In genomic region chr14:35121026-35121886, GRCh38 we compare ENCODE assay signal across 8 cellular contexts. TPM values are rescaled to one million over a fixed set of nuclear protein-coding genes. Genes with fewer than 3 reads are reported as not detected.
DNase-seq lines count a peak whose midpoint lies in the region; ATAC-seq, FAIRE-seq and TF ChIP-seq lines count a peak whose summit lies in the region.

No MANE protein-coding gene starts in this region.

- no peaks in the 10 kb centered on the region for H3K9me2 ChIP-seq in SU-DHL-6 (replicated peaks; ENCODE audit: insufficient read depth, low read length)
- no peaks in the 10 kb centered on the region for H3K9me2 ChIP-seq in neural cell (ENCODE audit: insufficient read depth, low read length)

- no peak for TF ChIP-seq RAD21 in neural cell (conservative IDR thresholded peaks at IDR 0.05)

- H4K20me1 ChIP-seq in SU-DHL-6 (ENCODE audit: low read depth, low read length) (no peaks in the 10 kb centered on the region), endothelial cell of umbilical vein (replicated peaks; ENCODE audit: control insufficient read depth, extremely low read depth, insufficient read depth, low read length) (no peaks in the 10 kb centered on the region), neural cell (ENCODE audit: insufficient read depth) (no peaks in the 10 kb centered on the region)

- no peak for TF ChIP-seq POLR2A in endothelial cell of umbilical vein (IDR thresholded peaks at IDR 0.05; ENCODE audit: low read depth, low read length)

- H3K4me2 ChIP-seq in SU-DHL-6 (ENCODE audit: low read depth, low read length, poor library complexity, severe bottlenecking) (peak overlapping the region; percentile 68), endothelial cell of umbilical vein (ENCODE audit: insufficient read depth, low read length) (peak overlapping the region; percentile 84), neural cell (ENCODE audit: low read length) (peak overlapping the region; percentile 86)

- TF ChIP-seq EP300 in neural cell (conservative IDR thresholded peaks at IDR 0.05; ENCODE audit: poor library complexity, severe bottlenecking) = no peak

- H2AFZ ChIP-seq in SU-DHL-6 (ENCODE audit: low read depth, low read length, severe bottlenecking) (peak overlapping the region; percentile 80), endothelial cell of umbilical vein (ENCODE audit: low read depth, low read length) (peak overlapping the region; percentile 75), neural cell (ENCODE audit: low read depth, low read length) (peak overlapping the region; percentile 90)

- CTCF ChIA-PET in endothelial cell of umbilical vein (lab: Charles Lee) = interaction anchor here (0.5 to 0.8 kb wide), 2 partner anchors 282 to 378 kb away, joined by 3 to 7 read pairs; no protein-coding TSS in a partner anchor

- H3K27ac ChIP-seq in SU-DHL-6 (ENCODE audit: low read depth, low read length) = peak overlapping the region; percentile 89
- H3K27ac ChIP-seq in endothelial cell of umbilical vein (ENCODE audit: insufficient read depth, low read depth, low read length) = peak overlapping the region; percentile 91
- H3K27ac ChIP-seq in neural cell (ENCODE audit: low read length) = peak overlapping the region; percentile 85

- dilution Hi-C loops in endothelial cell of umbilical vein (cut with MboI; ENCODE audit: extremely low pct_ligation_motif_present, low sequenced_read_pairs) = no loop called here

- no peaks in the 10 kb centered on the region for H3K9me1 ChIP-seq in endothelial cell of umbilical vein (replicated peaks; ENCODE audit: control insufficient read depth, extremely low read depth, insufficient read depth, low read length)

- H3K4me1 ChIP-seq in endothelial cell of umbilical vein (ENCODE audit: control insufficient read depth, extremely low read depth, insufficient read depth, low read length) = peaks cover 15% of the 10 kb centered on the region

- intact Hi-C loops in endothelial cell of umbilical vein (cut with micrococcal nuclease) = loop anchor here (1.0 to 5.0 kb wide), 3 partner anchors 75 to 494 kb away; partner anchors contain the start of genes FAM177A1 and PSMA6

- H3F3A ChIP-seq in SU-DHL-6 (ENCODE audit: insufficient read depth) (peaks cover 10% of the 10 kb centered on the region), neural cell (ENCODE audit: insufficient read depth, low read length, poor library complexity, severe bottlenecking) (no peaks in the 10 kb centered on the region)

- H3K79me2 ChIP-seq in SU-DHL-6 (ENCODE audit: insufficient read depth, low read length) = peaks cover 67% of the 10 kb centered on the region
- peaks cover 23% of the 10 kb centered on the region for H3K79me2 ChIP-seq in endothelial cell of umbilical vein (ENCODE audit: control insufficient read depth, insufficient read depth, low read length)
- peaks cover 25% of the 10 kb centered on the region for H3K79me2 ChIP-seq in neural cell (replicated peaks; ENCODE audit: insufficient read depth, low read length)

- H3K9me3 ChIP-seq in SU-DHL-6 (ENCODE audit: insufficient read depth, low read length) (no peaks in the 10 kb centered on the region), endothelial cell of umbilical vein (replicated peaks; ENCODE audit: control insufficient read depth, insufficient read depth, low read length) (no peaks in the 10 kb centered on the region), neural cell (ENCODE audit: low read length) (no peaks in the 10 kb centered on the region)

- FAIRE-seq in endothelial cell of umbilical vein (lab: Jason Lieb, UNC) = peak; percentile 89

- BruUV-seq in endothelial cell of umbilical vein (replicated peaks; lab: Mats Ljungman, UMichigan) = TSS peak; percentile 42

- TF ChIP-seq CTCF in AG09309 (IDR thresholded peaks at IDR 0.05; ENCODE audit: control insufficient read depth, insufficient read depth, low read depth, low read length, missing control alignments) (no peak), SU-DHL-6 (IDR thresholded peaks at IDR 0.05; ENCODE audit: insufficient read depth, low read length, poor library complexity, severe bottlenecking) (no peak), endothelial cell of umbilical vein (IDR thresholded peaks at IDR 0.05; ENCODE audit: extremely low read depth in 1 of 2, insufficient read depth in 1 of 2, low read depth in 1 of 2, low read length in 2 of 2) (no peak), neural cell (IDR thresholded peaks at IDR 0.05; ENCODE audit: poor library complexity, severe bottlenecking) (no peak)

- ATAC-seq in GM21528 (IDR thresholded peaks at IDR 0.05; ENCODE audit: low FRiP score, unreplicated experiment) = peak; percentile 2
- no peak for ATAC-seq in HG03135 (IDR thresholded peaks at IDR 0.05; ENCODE audit: unreplicated experiment)

- H3K27me3 ChIP-seq in SU-DHL-6 (ENCODE audit: low read length) (no peaks in the 10 kb centered on the region), endothelial cell of umbilical vein (ENCODE audit: control insufficient read depth in 2 of 2, insufficient read depth in 2 of 2, low read length in 2 of 2) (no peaks in the 10 kb centered on the region), neural cell (ENCODE audit: insufficient read depth, low read depth, low read length) (no peaks in the 10 kb centered on the region)

- POLR2A ChIA-PET in endothelial cell of umbilical vein (lab: Charles Lee) = interaction anchor here (0.5 to 1.4 kb wide), 4 partner anchors 171 to 283 kb away, joined by 3 to 5 read pairs (median 4); partner anchors contain the start of genes BAZ1A and PSMA6

- H3K9ac ChIP-seq in SU-DHL-6 (ENCODE audit: low read length) = peak overlapping the region; percentile 87
- peak overlapping the region; percentile 92 for H3K9ac ChIP-seq in endothelial cell of umbilical vein (replicated peaks; ENCODE audit: extremely low read depth, insufficient read depth, low read length)
- peak overlapping the region; percentile 76 for H3K9ac ChIP-seq in neural cell (ENCODE audit: low read length)

- H3K4me3 ChIP-seq in AG09309 (ENCODE audit: control insufficient read depth, low read depth, low read length) (peak overlapping the region; percentile 95), SU-DHL-6 (ENCODE audit: insufficient read depth, low read length, poor library complexity, severe bottlenecking) (peak overlapping the region; percentile 83), endothelial cell of umbilical vein (replicated peaks in 1 of 3; ENCODE audit: insufficient read depth in 1 of 3, low read depth in 1 of 3, low read length in 3 of 3) (peak overlapping the region; percentile 81 to 96 (median 88)), neural cell (ENCODE audit: low read length) (peak overlapping the region; percentile 81)

- H3K36me3 ChIP-seq in SU-DHL-6 (ENCODE audit: low read length) (no peaks in the 10 kb centered on the region; the same call in 1 of the 2 replicates), endothelial cell of umbilical vein (ENCODE audit: control insufficient read depth in 2 of 2, extremely low read depth in 1 of 2, insufficient read depth in 2 of 2, low read length in 2 of 2) (no peaks in the 10 kb centered on the region), neural cell (ENCODE audit: insufficient read depth, low read length) (no peaks in the 10 kb centered on the region)

- DNase-seq in AG09309 (ENCODE audit: low read depth) (no peak), endothelial cell of umbilical vein (ENCODE audit: low read depth, low spot score) (no peak), epidermal melanocyte (ENCODE audit: insufficient read length, low spot score) (no peak), nucleus accumbens (lab: John Stamatoyannopoulos, UW) (no peak)

TF ChIP-seq in endothelial cell of umbilical vein, 7 proteins besides CTCF, POLR2A, EP300 and RAD21 (continues in another document):
- TF ChIP-seq JUN (IDR thresholded peaks at IDR 0.05; ENCODE audit: borderline replicate concordance, insufficient read depth, insufficient read length, low read depth) (no peak), MAX (IDR thresholded peaks at IDR 0.05; ENCODE audit: insufficient read depth, insufficient read length) (no peak), MYC (IDR thresholded peaks at IDR 0.05; ENCODE audit: low read depth, low read length) (no peak), GATA2 (IDR thresholded peaks at IDR 0.05; ENCODE audit: insufficient read depth, insufficient read length, low read depth, low read length) (no peak)

TF ChIP-seq in neural cell, 6 proteins besides CTCF, POLR2A, EP300 and RAD21 (continues in another document):
- no peak for TF ChIP-seq MXI1 (conservative IDR thresholded peaks at IDR 0.05; ENCODE audit: poor library complexity, severe bottlenecking)
- TF ChIP-seq SMC3 (conservative IDR thresholded peaks at IDR 0.05; ENCODE audit: poor library complexity) = no peak
- no peak for TF ChIP-seq EZH2 (IDR thresholded peaks at IDR 0.05; ENCODE audit: borderline replicate concordance, insufficient read depth, low read length, poor library complexity, severe bottlenecking)
- TF ChIP-seq TAF1 (IDR thresholded peaks at IDR 0.05; ENCODE audit: low read depth) = no peak

RNA-seq across cellular contexts. Expression of gene PPP2R3C, which starts 0.5 kb away (rescaled TPM):
- total RNA-seq in endothelial cell of umbilical vein = 40.6 and 46.0 TPM in 2 replicates
- 7.6 and 10.2 TPM in 2 replicates for polyA plus RNA-seq in endothelial cell of umbilical vein
- 20.8 TPM in 2 replicates for polyA plus RNA-seq in endothelial cell of umbilical vein (2011; cell fraction: cytosol; rRNA removed)
- 24.2 and 25.6 TPM in 2 replicates for polyA plus RNA-seq in endothelial cell of umbilical vein (2011; cell fraction: nucleus; rRNA removed)
- polyA plus RNA-seq in endothelial cell of umbilical vein (2012) = 32.5 and 55.9 TPM in 2 replicates
- polyA minus RNA-seq in endothelial cell of umbilical vein = 9.9 and 10.6 TPM in 2 replicates
- polyA minus RNA-seq in endothelial cell of umbilical vein (2011; cell fraction: cytosol; rRNA and poly(A)+ RNA removed) = 7.9 TPM
- 18.2 and 19.5 TPM in 2 replicates for polyA minus RNA-seq in endothelial cell of umbilical vein (2011; cell fraction: nucleus; rRNA and poly(A)+ RNA removed)
- polyA plus RNA-seq in neural cell = 75.7 and 91.4 TPM in 2 replicates
- 48.4 and 51.1 TPM in 2 replicates for polyA minus RNA-seq in neural cell

RNA-seq across cellular contexts. Expression of gene PRORP, which starts 1.1 kb away (rescaled TPM):
- 36.3 and 36.9 TPM in 2 replicates for total RNA-seq in endothelial cell of umbilical vein
- polyA plus RNA-seq in endothelial cell of umbilical vein = 24.5 and 28.8 TPM in 2 replicates
- 30.6 and 35.7 TPM in 2 replicates for polyA plus RNA-seq in endothelial cell of umbilical vein (2011; cell fraction: cytosol; rRNA removed)
- polyA plus RNA-seq in endothelial cell of umbilical vein (2011; cell fraction: nucleus; rRNA removed) = 59.8 and 70.9 TPM in 2 replicates
- polyA plus RNA-seq in endothelial cell of umbilical vein (2012) = 30.3 and 33.7 TPM in 2 replicates
- 55.0 and 60.6 TPM in 2 replicates for polyA minus RNA-seq in endothelial cell of umbilical vein
- 12.5 TPM for polyA minus RNA-seq in endothelial cell of umbilical vein (2011; cell fraction: cytosol; rRNA and poly(A)+ RNA removed)
- 39.7 and 57.0 TPM in 2 replicates for polyA minus RNA-seq in endothelial cell of umbilical vein (2011; cell fraction: nucleus; rRNA and poly(A)+ RNA removed)
- polyA plus RNA-seq in neural cell = 26.8 and 35.4 TPM in 2 replicates
- polyA minus RNA-seq in neural cell = 27.5 and 35.1 TPM in 2 replicates
